Comparison of ENCODE assay signal across 22 cellular contexts in genomic region chr2:133553251-133553650, GRCh38. TPM values are rescaled to one million over a fixed set of nuclear protein-coding genes. Genes with fewer than 3 reads are reported as not detected.
"Had no signal": no experiment of that assay in that cellular context is flagged by ENCODE, and none has a peak within 500 bp of the region (broad histone marks: within the 10 kb centered on the region; RNA-seq: fewer than 3 reads in every experiment).

No MANE protein-coding gene starts in this region.

- DNase-seq: dermis blood vessel endothelial cell; effector memory CD4-positive, alpha-beta T cell; esophagus squamous epithelium; head of caudate nucleus; left ventricle myocardium superior; lower lobe of right lung; naive thymus-derived CD8-positive, alpha-beta T cell; nephron progenitor cell; nucleus accumbens; small intestine; stimulated activated CD4-positive, alpha-beta T cell treated with anti-CD3 and anti-CD28 coated beads, Interleukin-15, amount 100 ng/mL, for 24 hours; stimulated activated CD4-positive, alpha-beta T cell treated with anti-CD3 and anti-CD28 coated beads, Interleukin-2, amount 100 ng/mL, for 48 hours; stimulated activated naive B cell treated with anti-CD40 and anti-IgM and Interleukin-4, amounts not matched to agents 10 μg/mL and 1 μg/mL and 100 μg/mL, for 72 hours; transverse colon had no signal

- FAIRE-seq: endothelial cell of umbilical vein, frontal cortex, keratinocyte, small intestine had no signal

- ATAC-seq: left ventricle myocardium superior; lower lobe of right lung; naive thymus-derived CD8-positive, alpha-beta T cell; stimulated activated naive B cell treated with anti-CD40 and anti-IgM and Interleukin-4, amounts not matched to agents 10 μg/mL and 1 μg/mL and 100 μg/mL, for 72 hours had no signal

- H3K27me3 ChIP-seq: esophagus squamous epithelium, right atrium auricular region, transverse colon, vagina had no signal

- H3K4me1 ChIP-seq: esophagus squamous epithelium, lower lobe of right lung, prostate gland, right atrium auricular region, transverse colon, vagina had no signal

- H3K9me3 ChIP-seq: esophagus squamous epithelium, lower lobe of right lung, prostate gland, right atrium auricular region, thoracic aorta, transverse colon, vagina had no signal

- H3K4me3 ChIP-seq: coronary artery, esophagus squamous epithelium, lower lobe of right lung, prostate gland, right atrium auricular region, thoracic aorta, transverse colon, vagina had no signal

- H3K27ac ChIP-seq: coronary artery, esophagus squamous epithelium, lower lobe of right lung, prostate gland, right atrium auricular region, thoracic aorta, transverse colon, vagina had no signal

- H3K36me3 ChIP-seq: esophagus squamous epithelium, lower lobe of right lung, prostate gland, right atrium auricular region, thoracic aorta, transverse colon, vagina had no signal

RNA-seq across cellular contexts. Expression of gene NCKAP5, which starts 15.0 kb away (rescaled TPM):
- total RNA-seq: naive thymus-derived CD8-positive, alpha-beta T cell had no signal
- polyA plus RNA-seq: naive thymus-derived CD8-positive, alpha-beta T cell had no signal
